In genomic region chr10:70742537-70743429, GRCh38 we compare ENCODE assay signal across 10 cellular contexts.
A peak's percentile ranks its signal among the peaks of the same experiment; 100 is the strongest.
DNase-seq lines count a peak whose midpoint lies in the region; ATAC-seq lines count a peak whose summit lies in the region.
"Had no signal": no experiment of that assay in that cellular context is flagged by ENCODE, and none has a peak within 500 bp of the region (broad histone marks: within the 10 kb centered on the region; RNA-seq: fewer than 3 reads in every experiment).

No MANE protein-coding gene starts in this region.

- H3K9ac ChIP-seq in BLaER1: peak overlapping the region; percentile 19; the same call in 1 of the 2 replicates
- no peak overlapping the region for H3K9ac ChIP-seq in mucosa of rectum (ENCODE audit: low read depth in 1 of 2, low read length in 2 of 2)

- H3K27ac ChIP-seq in BLaER1: peak overlapping the region; percentile 44; the same call in 1 of the 2 replicates
- peak overlapping the region; percentile 67 to 71 for H3K27ac ChIP-seq in mucosa of rectum (ENCODE audit: low read depth in 2 of 2, low read length in 2 of 2)

- no peaks in the 10 kb centered on the region for H3K27me3 ChIP-seq in BLaER1
- no peaks in the 10 kb centered on the region for H3K27me3 ChIP-seq in mucosa of rectum (ENCODE audit: control insufficient read depth in 2 of 2, insufficient read depth in 2 of 2, low read length in 2 of 2)

- no peaks in the 10 kb centered on the region for H4K20me1 ChIP-seq in BLaER1

- H3K4me3 ChIP-seq in BLaER1 (no peak overlapping the region), mucosa of rectum (ENCODE audit: low read length in 2 of 2) (no peak overlapping the region)

- H3K4me1 ChIP-seq in BLaER1: peaks cover 8% of the 10 kb centered on the region
- peaks cover 11 to 13% of the 10 kb centered on the region in 2 donors for H3K4me1 ChIP-seq in mucosa of rectum (ENCODE audit: control insufficient read depth in 2 of 2, insufficient read depth in 2 of 2, low read length in 2 of 2)

- no peaks in the 10 kb centered on the region for H3K9me3 ChIP-seq in BLaER1
- no peaks in the 10 kb centered on the region for H3K9me3 ChIP-seq in mucosa of rectum (ENCODE audit: control insufficient read depth in 2 of 2, low read length in 2 of 2)

- no peaks in the 10 kb centered on the region for H3K36me3 ChIP-seq in BLaER1
- no peaks in the 10 kb centered on the region for H3K36me3 ChIP-seq in mucosa of rectum (ENCODE audit: control insufficient read depth in 2 of 2, insufficient read depth in 2 of 2, low read length in 2 of 2)

- H3K4me2 ChIP-seq in BLaER1: peak overlapping the region; percentile 34

- no peak for ATAC-seq in HG03159 (IDR thresholded peaks at IDR 0.05; ENCODE audit: unreplicated experiment)
- ATAC-seq: stimulated activated naive B cell treated with anti-CD40 and anti-IgM and Interleukin-4, amounts not matched to agents 10 μg/mL and 1 μg/mL and 100 μg/mL, for 72 hours had no signal

- DNase-seq in MV-4-11 (lab: John Stamatoyannopoulos, UW) (peak; percentile 92), epidermal melanocyte (ENCODE audit: insufficient read length, low spot score) (peak; percentile 64), NCI-H2081 treated with DMSO at 0.1 percent for 48 hours (lab: John Stamatoyannopoulos, UW) (no peak), D341Med (ENCODE audit: low spot score) (no peak), NCI-H1436 treated with DMSO at 0.1 percent for 48 hours (lab: John Stamatoyannopoulos, UW) (no peak)
- DNase-seq: retina; stimulated activated naive B cell treated with anti-CD40 and anti-IgM and Interleukin-4, amounts not matched to agents 10 μg/mL and 1 μg/mL and 100 μg/mL, for 72 hours had no signal

Comparison
In these comparisons a context has a peak if more than half of its experiments do, and no peak if none do; other contexts are left out.
1. DNase-seq: peak in MV-4-11 (single experiment) and epidermal melanocyte (single experiment); none in NCI-H2081 treated with DMSO at 0.1 percent for 48 hours (single experiment), D341Med (single experiment) and NCI-H1436 treated with DMSO at 0.1 percent for 48 hours (single experiment).